ENCODE assay signal across 20 cellular contexts in the genomic region with DNA sequence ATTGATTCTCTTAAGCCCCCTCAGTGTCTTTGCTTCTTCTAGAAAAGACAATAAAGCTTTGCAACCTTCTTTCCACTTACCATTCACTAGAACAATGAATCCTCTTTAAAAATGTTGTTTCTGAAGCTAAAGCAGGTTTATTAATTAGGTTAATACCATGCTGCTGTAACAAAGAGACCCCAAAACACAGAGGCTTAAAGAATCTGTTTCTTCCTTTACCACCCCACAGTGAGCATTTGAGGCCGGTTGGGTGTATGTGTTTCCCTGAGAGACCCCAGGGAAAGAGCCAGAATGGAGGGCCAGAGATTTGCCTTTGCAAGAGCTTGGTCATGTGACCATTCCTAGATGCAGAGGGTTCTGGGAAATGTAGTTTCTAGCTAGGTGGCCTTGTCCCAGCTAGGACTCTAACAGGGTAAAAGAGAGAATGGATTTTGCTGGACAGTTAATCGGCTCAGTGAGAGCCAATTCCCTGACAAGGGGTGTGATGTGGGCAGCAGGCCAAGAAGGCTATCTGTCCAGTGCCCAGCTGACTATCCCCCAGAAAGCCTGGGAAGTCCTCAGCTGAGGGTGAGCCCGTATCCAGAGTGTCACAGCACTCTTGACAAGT.
A peak's percentile ranks its signal among the peaks of the same experiment; 100 is the strongest.
DNase-seq lines count a peak whose midpoint lies in the region; ATAC-seq and TF ChIP-seq lines count a peak whose summit lies in the region.
"Had no signal": no experiment of that assay in that cellular context is flagged by ENCODE, and none has a peak within 500 bp of the region (broad histone marks: within the 10 kb centered on the region; RNA-seq: fewer than 3 reads in every experiment).

No MANE protein-coding gene starts in this region.

- H3K4me3 ChIP-seq in DND-41 (ENCODE audit: low read depth in 1 of 2, low read length in 2 of 2) (no peak overlapping the region), GM23248 (no peak overlapping the region), fibroblast of the aortic adventitia (ENCODE audit: low read depth, low read length) (no peak overlapping the region)
- H3K4me3 ChIP-seq: heart right ventricle, SJCRH30 had no signal

- H3K9me3 ChIP-seq in DND-41 (ENCODE audit: insufficient read depth, low read length, severe bottlenecking) (no peaks in the 10 kb centered on the region), GM23248 (ENCODE audit: low read depth) (no peaks in the 10 kb centered on the region)
- H3K9me3 ChIP-seq: neutrophil, SJCRH30 had no signal

- ATAC-seq in DND-41 (ENCODE audit: insufficient read depth, low read depth) (peak; percentile 47; the same call in 1 of the 3 replicates), omental fat pad (ENCODE audit: low FRiP score) (no peak)
- ATAC-seq: heart right ventricle, PC-3 had no signal

- peaks cover 54% of the 10 kb centered on the region for H3K36me3 ChIP-seq in DND-41 (ENCODE audit: insufficient read depth, low read length)
- H3K36me3 ChIP-seq in GM23248 (ENCODE audit: low read depth), result peaks cover 13% of the 10 kb centered on the region; the same call in 1 of the 2 replicates
- H3K36me3 ChIP-seq: neutrophil, SJCRH30 had no signal

- H3K9me2 ChIP-seq in GM23248 (ENCODE audit: insufficient read depth), result no peaks in the 10 kb centered on the region

- H3K27ac ChIP-seq in DND-41 (ENCODE audit: low read length) (no peak overlapping the region), GM23248 (no peak overlapping the region)
- H3K27ac ChIP-seq: heart right ventricle, neutrophil, SJCRH30 had no signal

- peaks cover 11% of the 10 kb centered on the region for H4K20me1 ChIP-seq in DND-41 (ENCODE audit: insufficient read depth, low read length)
- no peaks in the 10 kb centered on the region for H4K20me1 ChIP-seq in GM23248 (ENCODE audit: insufficient read depth)

- 81 to 89% methylated on average over 3 of the region's 3 CpGs for WGBS in GM23248 (ENCODE audit: low coverage in 1 of 2, low lambda C conversion rate in 2 of 2, missing lambda C conversion rate in 2 of 2), 2 experiments

- DNase-seq in DND-41, result no peak
- peak; percentile 38 for DNase-seq in GM23248
- peak; percentile 34 for DNase-seq in SK-MEL-5 (ENCODE audit: low read depth, low spot score)
- peak; percentile 11 for DNase-seq in fibroblast of the aortic adventitia (ENCODE audit: low read depth)
- no peak for DNase-seq in NCI-H1048 (lab: John Stamatoyannopoulos, UW)
- DNase-seq in omental fat pad (ENCODE audit: low spot score), result no peak
- no peak for DNase-seq in NCI-H2227 treated with DMSO at 0.1 percent for 48 hours (lab: John Stamatoyannopoulos, UW)
- no peak for DNase-seq in NCI-H345 (lab: John Stamatoyannopoulos, UW)
- DNase-seq: activated CD4-positive, alpha-beta memory T cell treated with anti-CD3 and anti-CD28 coated beads, Interleukin-2, amount 10 ng/mL, durations not matched to agents 7 days and 5 days; activated CD4-positive, CD25-positive, alpha-beta regulatory T cell; activated naive CD4-positive, alpha-beta T cell; activated T-cell treated with anti-CD3 and anti-CD28 coated beads, Interleukin-2, amount 50 U/mL, for 1 hour; CD8-positive, alpha-beta memory T cell; heart right ventricle; immature natural killer cell; NCI-H2171; NCI-H69; PC-3; SJCRH30 had no signal

- H3K9ac ChIP-seq in DND-41 (ENCODE audit: low read depth, low read length) (no peak overlapping the region), GM23248 (no peak overlapping the region)

- in situ Hi-C loops in GM23248 (cut with MboI), result no loop called here
- in situ Hi-C loops in SK-MEL-5 (cut with HindIII; ENCODE audit: low pct_unique_long_range_greater_than_20kb, low sequenced_read_pairs), result no loop called here

- H2AFZ ChIP-seq in DND-41 (ENCODE audit: low read depth, low read length) (no peak overlapping the region), GM23248 (no peak overlapping the region)

- H3K4me1 ChIP-seq in DND-41 (ENCODE audit: insufficient read depth, low read length), result no peaks in the 10 kb centered on the region
- H3K4me1 ChIP-seq in GM23248 (ENCODE audit: insufficient read depth), result peaks cover 15% of the 10 kb centered on the region
- H3K4me1 ChIP-seq: SJCRH30 had no signal

- H3K27me3 ChIP-seq in DND-41 (ENCODE audit: insufficient read depth, low read length, poor library complexity) (no peaks in the 10 kb centered on the region), GM23248 (replicated peaks; ENCODE audit: insufficient read depth) (no peaks in the 10 kb centered on the region)
- H3K27me3 ChIP-seq: heart right ventricle, neutrophil, SJCRH30 had no signal

- TF ChIP-seq CTCF in DND-41 (IDR thresholded peaks at IDR 0.05; ENCODE audit: borderline replicate concordance, extremely low read depth, low read length, poor library complexity, severe bottlenecking) (no peak), fibroblast of the aortic adventitia (IDR thresholded peaks at IDR 0.05; ENCODE audit: insufficient read depth, low read length) (no peak), omental fat pad (IDR thresholded peaks at IDR 0.05) (no peak)

- H3K4me2 ChIP-seq in DND-41 (ENCODE audit: insufficient read depth, low read length), result no peak overlapping the region
- H3K4me2 ChIP-seq in GM23248 (ENCODE audit: unreplicated experiment), result no peak overlapping the region

- peaks cover 7% of the 10 kb centered on the region; the same call in 1 of the 2 replicates for H3F3A ChIP-seq in GM23248 (ENCODE audit: insufficient read depth)

- H3K79me2 ChIP-seq in DND-41 (ENCODE audit: insufficient read depth, low read length) (peaks cover 5% of the 10 kb centered on the region; the same call in 1 of the 2 replicates), GM23248 (ENCODE audit: insufficient read depth) (peaks cover 62% of the 10 kb centered on the region)

Comparison
In these comparisons a context has a peak if more than half of its experiments do, and no peak if none do; other contexts are left out.
1. DNase-seq: peak in GM23248 (single experiment), SK-MEL-5 (single experiment) and fibroblast of the aortic adventitia (single experiment); none in DND-41 (single experiment), NCI-H1048 (single experiment), omental fat pad (single experiment), NCI-H2227 treated with DMSO at 0.1 percent for 48 hours (single experiment) and NCI-H345 (single experiment).